Comparison of ENCODE assay signal across 1 cellular context in the genomic region with DNA sequence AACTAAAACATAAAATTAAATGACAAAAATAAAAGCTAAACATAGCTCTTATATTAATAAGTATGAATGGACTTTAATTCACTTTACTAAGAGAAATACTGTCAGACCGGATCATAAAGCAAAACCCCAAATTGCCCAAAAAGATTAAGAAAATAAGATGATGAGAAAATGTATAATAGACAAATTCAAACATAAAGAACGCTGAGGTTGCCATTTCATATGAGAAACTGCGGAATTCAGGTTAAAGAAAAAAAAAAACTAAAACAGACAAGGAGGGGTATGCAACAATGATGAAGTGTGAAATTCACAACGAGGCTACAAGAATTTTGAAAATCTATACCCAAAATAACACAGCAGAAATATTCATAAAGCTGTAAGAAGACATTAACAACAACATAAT.
TF ChIP-seq lines count a peak whose summit lies in the region.

No MANE protein-coding gene starts in this region.

TF ChIP-seq in IMR-90, 13 proteins besides CTCF, POLR2A, EP300 and RAD21:
- no peak for TF ChIP-seq CHD1 (IDR thresholded peaks at IDR 0.05; ENCODE audit: low read depth, low read length)
- peak; percentile 54; the same call in 1 of the 2 replicates for TF ChIP-seq MAFK (IDR thresholded peaks at IDR 0.05; ENCODE audit: low read depth, low read length)
